ENCODE assay signal across 1 cellular context in genomic region chr20:32109392-32110172, GRCh38.
TF ChIP-seq lines count a peak whose summit lies in the region.

Gene TM9SF4 (plus strand): TSS chr20:32109714. CDS start chr20:32109741, 27 bp downstream.

TF ChIP-seq in GM12878, 131 proteins besides CTCF, POLR2A, EP300 and RAD21 (continued from another document and continues in another):
- TF ChIP-seq RAD51 (IDR thresholded peaks at IDR 0.05), result peak; percentile 92
- TF ChIP-seq BHLHE40 (IDR thresholded peaks at IDR 0.05; ENCODE audit: borderline replicate concordance in 1 of 2, low read depth in 2 of 2, low read length in 1 of 2), result peak; percentile 70 to 83; a peak in 3 of 4 replicates
- peak; percentile 94 for TF ChIP-seq TAF1 (IDR thresholded peaks at IDR 0.05; ENCODE audit: borderline replicate concordance, low read depth, low read length)
- peak; percentile 71; the same call in 1 of the 2 replicates for TF ChIP-seq BACH1 (IDR thresholded peaks at IDR 0.05; ENCODE audit: borderline replicate concordance)
- TF ChIP-seq DPF2 (IDR thresholded peaks at IDR 0.05), result peak; percentile 32; the same call in 1 of the 2 replicates
- TF ChIP-seq ZSCAN29 (IDR thresholded peaks at IDR 0.05), result no peak
- peak; percentile 99 for TF ChIP-seq MLLT1 (IDR thresholded peaks at IDR 0.05)
- no peak for TF ChIP-seq SMAD1 (IDR thresholded peaks at IDR 0.05; ENCODE audit: low read depth, partially characterized antibody)
- peak; percentile 64; the same call in 1 of the 2 replicates for TF ChIP-seq TBL1XR1 (IDR thresholded peaks at IDR 0.05; ENCODE audit: low read depth, low read length)
- TF ChIP-seq HDGF (IDR thresholded peaks at IDR 0.05), result 0 out of 2 replicates have a peak, but pooled peaks have one; percentile 64
- TF ChIP-seq BCL3 (IDR thresholded peaks at IDR 0.05; ENCODE audit: borderline replicate concordance, insufficient read depth, low read depth, low read length, poor library complexity, severe bottlenecking), result no peak
- TF ChIP-seq KLF5 (IDR thresholded peaks at IDR 0.05; ENCODE audit: partially characterized antibody), result peak; percentile 84
- TF ChIP-seq REST (IDR thresholded peaks at IDR 0.05; ENCODE audit: low read depth, low read length), result no peak
- no peak for TF ChIP-seq FOXM1 (IDR thresholded peaks at IDR 0.05; ENCODE audit: low read depth, low read length)
- TF ChIP-seq ESRRA (IDR thresholded peaks at IDR 0.05; ENCODE audit: low read length), result no peak
- TF ChIP-seq CBFB (IDR thresholded peaks at IDR 0.05; ENCODE audit: low read depth), result peak; percentile 83
- TF ChIP-seq RCOR1 (conservative IDR thresholded peaks at IDR 0.05; ENCODE audit: low read depth, low read length), result 0 out of 2 replicates have a peak, but pooled peaks have one; percentile 78
- peak; percentile 67; the same call in 1 of the 2 replicates for TF ChIP-seq RB1 (IDR thresholded peaks at IDR 0.05; ENCODE audit: borderline replicate concordance)
- TF ChIP-seq SMAD5 (IDR thresholded peaks at IDR 0.05; ENCODE audit: low read depth), result 0 out of 2 replicates have a peak, but pooled peaks have one; percentile 67
- peak; percentile 91 for TF ChIP-seq E4F1 (IDR thresholded peaks at IDR 0.05; ENCODE audit: borderline replicate concordance, partially characterized antibody)
- TF ChIP-seq RFX5 (IDR thresholded peaks at IDR 0.05; ENCODE audit: low read depth, low read length), result 0 out of 2 replicates have a peak, but pooled peaks have one; percentile 50
- peak; percentile 78 for TF ChIP-seq RUNX3 (IDR thresholded peaks at IDR 0.05; ENCODE audit: low read length)
- TF ChIP-seq USF1 (IDR thresholded peaks at IDR 0.05; ENCODE audit: borderline replicate concordance, extremely low read length, insufficient read depth, low read depth, low read length), result peak; percentile 81
- no peak for TF ChIP-seq KAT2A (conservative IDR thresholded peaks at IDR 0.05; ENCODE audit: control insufficient read depth, low read depth, low read length)
- TF ChIP-seq ZNF592 (IDR thresholded peaks at IDR 0.05), result peak; percentile 82; the same call in 1 of the 2 replicates
- peak; percentile 98 for TF ChIP-seq CREM (IDR thresholded peaks at IDR 0.05; ENCODE audit: low read depth)
- TF ChIP-seq CUX1 (IDR thresholded peaks at IDR 0.05; ENCODE audit: insufficient replicate concordance, low read depth, low read length), result no peak
- TF ChIP-seq YY1 (IDR thresholded peaks at IDR 0.05; ENCODE audit: low read depth, low read length), result peak; percentile 99
- TF ChIP-seq TCF12 (IDR thresholded peaks at IDR 0.05; ENCODE audit: low read depth, low read length), result peak; percentile 55; the same call in 1 of the 2 replicates
- no peak for TF ChIP-seq ZNF24 (IDR thresholded peaks at IDR 0.05)
- no peak for TF ChIP-seq SMARCA5 (IDR thresholded peaks at IDR 0.05)
- peak in 1 of 2 experiments; percentile 20; a peak in 2 of 4 replicates for TF ChIP-seq SRF (IDR thresholded peaks at IDR 0.05; ENCODE audit: low read depth in 2 of 2, low read length in 2 of 2)
- TF ChIP-seq ZNF274 (IDR thresholded peaks at IDR 0.05; ENCODE audit: insufficient read depth, insufficient read length), result no peak
- TF ChIP-seq ELK1 (IDR thresholded peaks at IDR 0.05; ENCODE audit: low read depth, low read length), result peak; percentile 71
- TF ChIP-seq CBX5 (IDR thresholded peaks at IDR 0.05; ENCODE audit: low read depth), result no peak
